Comparison of ENCODE assay signal across 15 cellular contexts in the genomic region with DNA sequence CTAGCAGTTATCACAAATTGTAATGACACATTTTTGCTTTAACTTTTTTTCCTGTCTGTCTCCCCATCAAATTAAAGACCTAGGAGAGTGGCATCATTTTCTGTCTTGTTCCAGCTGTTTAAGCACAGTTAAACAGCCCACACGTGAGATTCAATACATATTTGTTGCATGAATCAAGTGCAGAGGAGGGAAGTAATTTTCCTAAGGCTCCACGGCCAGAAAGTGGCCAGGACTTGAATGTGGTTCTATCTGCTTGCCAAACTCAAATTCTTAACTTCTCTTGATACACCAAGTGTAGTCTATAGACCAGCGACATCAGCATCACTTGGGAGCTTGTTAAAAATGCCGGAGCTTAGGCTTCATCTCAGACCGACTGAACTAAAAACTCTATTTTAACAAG.
DNase-seq lines count a peak whose midpoint lies in the region; ATAC-seq and TF ChIP-seq lines count a peak whose summit lies in the region.
"Had no signal": no experiment of that assay in that cellular context is flagged by ENCODE, and none has a peak within 500 bp of the region (broad histone marks: within the 10 kb centered on the region; RNA-seq: fewer than 3 reads in every experiment).

No MANE protein-coding gene starts in this region.

- H3K27me3 Mint-ChIP-seq in brain, result peaks cover 21% of the 10 kb centered on the region
- no peaks in the 10 kb centered on the region for H3K27me3 Mint-ChIP-seq in activated CD4-positive, alpha-beta T cell treated with anti-CD3 and anti-CD28 coated beads, Interleukin-2, amount 10 ng/mL, durations not matched to agents 24 days and 14 days
- H3K27me3 Mint-ChIP-seq: activated CD4-positive, alpha-beta memory T cell treated with anti-CD3 and anti-CD28 coated beads, Interleukin-2, amount 10 ng/mL, durations not matched to agents 7 days and 5 days; activated naive CD4-positive, alpha-beta T cell treated with anti-CD3 and anti-CD28 coated beads, Interleukin-2, amount 10 ng/mL, durations not matched to agents 7 days and 5 days had no signal

- peak overlapping the region; percentile 28; the same call in 1 of the 2 replicates for H4K5ac ChIP-seq in IMR-90 (ENCODE audit: low read depth, low read length)

- 73% methylated on average over 2 of the region's 5 CpGs; no CpG with 5 or more reads in 1 of the 2 experiments for WGBS in IMR-90 (ENCODE audit: extremely low coverage in 2 of 2, insufficient read length in 1 of 2), 2 experiments

- H3K4ac ChIP-seq in IMR-90 (ENCODE audit: low read depth, low read length), result peak overlapping the region; percentile 75

- H3K23ac ChIP-seq in IMR-90 (ENCODE audit: low read depth, low read length), result peak overlapping the region; percentile 73

- CTCF ChIA-PET in AG04450 (lab: Charles Lee), result interaction anchor here (1.3 kb wide), 1 partner anchor 35 kb away, joined by 4 read pairs; no protein-coding TSS in a partner anchor
- CTCF ChIA-PET in IMR-90 (lab: Yijun Ruan, JAX), result no interaction called here

- H3K9me3 Mint-ChIP-seq in brain, result no peaks in the 10 kb centered on the region
- peaks cover 3% of the 10 kb centered on the region for H3K9me3 Mint-ChIP-seq in activated CD4-positive, alpha-beta T cell treated with anti-CD3 and anti-CD28 coated beads, Interleukin-2, amount 10 ng/mL, durations not matched to agents 24 days and 14 days
- H3K9me3 Mint-ChIP-seq: activated CD4-positive, alpha-beta memory T cell treated with anti-CD3 and anti-CD28 coated beads, Interleukin-2, amount 10 ng/mL, durations not matched to agents 7 days and 5 days; activated naive CD4-positive, alpha-beta T cell treated with anti-CD3 and anti-CD28 coated beads, Interleukin-2, amount 10 ng/mL, durations not matched to agents 7 days and 5 days; T-helper 1 cell treated with Interleukin-12 subunit alpha and Interleukin-12 subunit beta and Interleukin-4 antibody, amounts not matched to agents 30 μg/mL and 1 μg/mL, for 36 hours had no signal

- H2BK20ac ChIP-seq in IMR-90 (ENCODE audit: low read depth, low read length), result peak overlapping the region; percentile 83

- dilution Hi-C loops in IMR-90 (cut with HindIII; ENCODE audit: low sequenced_read_pairs, unreplicated experiment), result no loop called here

- H3K79me1 ChIP-seq in IMR-90 (ENCODE audit: low read depth in 1 of 2, low read length in 2 of 2), result no peaks in the 10 kb centered on the region

- H3K36me3 ChIP-seq in IMR-90 (ENCODE audit: control insufficient read depth, insufficient read depth, low read length), result no peaks in the 10 kb centered on the region
- H3K36me3 ChIP-seq in effector memory CD4-positive, alpha-beta T cell (ENCODE audit: control insufficient read depth, insufficient read depth, low read length), result no peaks in the 10 kb centered on the region
- H3K36me3 ChIP-seq: BLaER1 had no signal

- no peak for TF ChIP-seq RAD21 in IMR-90 (IDR thresholded peaks at IDR 0.05; ENCODE audit: low read length)

- H3K9me3 ChIP-seq in AG04450 (ENCODE audit: control insufficient read depth, insufficient read depth, low read length), result no peaks in the 10 kb centered on the region
- H3K9me3 ChIP-seq in IMR-90 (ENCODE audit: control insufficient read depth, insufficient read depth, low read length), result no peaks in the 10 kb centered on the region
- H3K9me3 ChIP-seq in effector memory CD4-positive, alpha-beta T cell (ENCODE audit: control insufficient read depth, low read length), result no peaks in the 10 kb centered on the region
- H3K9me3 ChIP-seq: BLaER1 had no signal

- BruUV-seq in IMR-90 (replicated peaks; lab: Mats Ljungman, UMichigan), result no TSS peak

- peak overlapping the region; percentile 21 to 42 (median 32) for H3K27ac Mint-ChIP-seq in brain
- no peak overlapping the region for H3K27ac Mint-ChIP-seq in activated CD4-positive, alpha-beta T cell treated with anti-CD3 and anti-CD28 coated beads, Interleukin-2, amount 10 ng/mL, durations not matched to agents 24 days and 14 days
- H3K27ac Mint-ChIP-seq: activated CD4-positive, alpha-beta memory T cell treated with anti-CD3 and anti-CD28 coated beads, Interleukin-2, amount 10 ng/mL, durations not matched to agents 7 days and 5 days; activated naive CD4-positive, alpha-beta T cell treated with anti-CD3 and anti-CD28 coated beads, Interleukin-2, amount 10 ng/mL, durations not matched to agents 7 days and 5 days; T-helper 1 cell treated with Interleukin-12 subunit alpha and Interleukin-12 subunit beta and Interleukin-4 antibody, amounts not matched to agents 30 μg/mL and 1 μg/mL, for 36 hours had no signal

- peaks cover 23% of the 10 kb centered on the region for H3K9me1 ChIP-seq in IMR-90 (ENCODE audit: insufficient read depth, low read length)

- POLR2A ChIA-PET in AG04450 (lab: Yijun Ruan, JAX), result interaction anchor here (1.2 kb wide), 1 partner anchor 44 kb away, joined by 3 read pairs; no protein-coding TSS in a partner anchor
- POLR2A ChIA-PET in IMR-90 (lab: Charles Lee; ENCODE audit: unreplicated experiment), result no interaction called here

- H2AFZ ChIP-seq in IMR-90 (replicated peaks; ENCODE audit: low read length, poor library complexity), result no peak overlapping the region

- H4K20me1 ChIP-seq in IMR-90 (ENCODE audit: insufficient read depth, low read length), result no peaks in the 10 kb centered on the region
- H4K20me1 ChIP-seq: BLaER1 had no signal

- peak overlapping the region; percentile 74; the same call in 1 of the 2 replicates for H3K14ac ChIP-seq in IMR-90 (replicated peaks; ENCODE audit: low read depth, low read length)

- intact Hi-C loops in IMR-90 (cut with micrococcal nuclease), result loop anchor here (10.0 kb wide), 2 partner anchors 140 to 350 kb away; no protein-coding TSS in a partner anchor
- intact Hi-C loops in activated CD4-positive, alpha-beta T cell treated with anti-CD3 and anti-CD28 coated beads, Interleukin-2, amount 10 ng/mL, durations not matched to agents 24 days and 14 days (cut with micrococcal nuclease), result loop anchor here (10.0 kb wide), 1 partner anchor 280 kb away; no protein-coding TSS in a partner anchor

- H3K4me1 ChIP-seq in IMR-90 (ENCODE audit: control insufficient read depth, insufficient read depth, low read length), result peaks cover 15% of the 10 kb centered on the region
- H3K4me1 ChIP-seq in effector memory CD4-positive, alpha-beta T cell (ENCODE audit: control insufficient read depth, insufficient read depth, low read length, poor library complexity, severe bottlenecking), result peaks cover 21% of the 10 kb centered on the region

- peak overlapping the region; percentile 49 to 81; a peak in 3 of 4 replicates for H4K8ac ChIP-seq in IMR-90 (ENCODE audit: low read depth in 2 of 2, low read length in 2 of 2)

- in situ Hi-C loops in IMR-90 (cut with MboI; ENCODE audit: low sequenced_read_pairs), result no loop called here

- H2BK15ac ChIP-seq in IMR-90 (ENCODE audit: low read depth, low read length), result 0 out of 3 replicates have a peak overlapping the region, but pooled peaks have one; percentile 86

- TF ChIP-seq CTCF in AG04450 (IDR thresholded peaks at IDR 0.05; ENCODE audit: low read depth, low read length) (no peak), IMR-90 (conservative IDR thresholded peaks at IDR 0.05; ENCODE audit: low read depth, low read length) (no peak), brain (conservative IDR thresholded peaks at IDR 0.05) (no peak)

- H3K18ac ChIP-seq in IMR-90 (ENCODE audit: low read depth, low read length), result peak overlapping the region; percentile 36; the same call in 1 of the 2 replicates

- H2AK9ac ChIP-seq in IMR-90 (replicated peaks; ENCODE audit: low read depth, low read length, poor library complexity), result no peak overlapping the region

- H3K36me3 Mint-ChIP-seq in brain, result no peaks in the 10 kb centered on the region
- peaks cover 25% of the 10 kb centered on the region for H3K36me3 Mint-ChIP-seq in activated CD4-positive, alpha-beta T cell treated with anti-CD3 and anti-CD28 coated beads, Interleukin-2, amount 10 ng/mL, durations not matched to agents 24 days and 14 days (ENCODE audit: low read depth)

- H3K4me1 Mint-ChIP-seq in brain, result peaks cover 51% of the 10 kb centered on the region
- H3K4me1 Mint-ChIP-seq in activated CD4-positive, alpha-beta T cell treated with anti-CD3 and anti-CD28 coated beads, Interleukin-2, amount 10 ng/mL, durations not matched to agents 24 days and 14 days, result peaks cover 53% of the 10 kb centered on the region

- H3K4me3 ChIP-seq in AG04450 (ENCODE audit: low read depth, low read length) (no peak overlapping the region), IMR-90 (ENCODE audit: insufficient read depth, low read depth, low read length) (no peak overlapping the region)
- no peak overlapping the region for H3K4me3 ChIP-seq in effector memory CD4-positive, alpha-beta T cell (ENCODE audit: insufficient read depth, low read depth, low read length, poor library complexity, severe bottlenecking)
- H3K4me3 ChIP-seq: BLaER1, dorsolateral prefrontal cortex had no signal

- H3K27me3 ChIP-seq in AG04450 (ENCODE audit: control insufficient read depth, insufficient read depth, low read length) (no peaks in the 10 kb centered on the region), IMR-90 (ENCODE audit: control insufficient read depth, insufficient read depth, low read length) (no peaks in the 10 kb centered on the region)
- no peaks in the 10 kb centered on the region for H3K27me3 ChIP-seq in effector memory CD4-positive, alpha-beta T cell (replicated peaks; ENCODE audit: control insufficient read depth, insufficient read depth, low read length, poor library complexity, severe bottlenecking)
- H3K27me3 ChIP-seq: BLaER1, dorsolateral prefrontal cortex had no signal

- peak overlapping the region; percentile 96 for H2BK120ac ChIP-seq in IMR-90 (ENCODE audit: low read depth, low read length)

- H3K4me3 Mint-ChIP-seq in brain, result peak overlapping the region in 1 of 5 experiments; percentile 52
- H3K4me3 Mint-ChIP-seq in activated CD4-positive, alpha-beta T cell treated with anti-CD3 and anti-CD28 coated beads, Interleukin-2, amount 10 ng/mL, durations not matched to agents 24 days and 14 days, result no peak overlapping the region
- H3K4me3 Mint-ChIP-seq: activated CD4-positive, alpha-beta memory T cell treated with anti-CD3 and anti-CD28 coated beads, Interleukin-2, amount 10 ng/mL, durations not matched to agents 7 days and 5 days; activated naive CD4-positive, alpha-beta T cell treated with anti-CD3 and anti-CD28 coated beads, Interleukin-2, amount 10 ng/mL, durations not matched to agents 7 days and 5 days; T-helper 1 cell treated with Interleukin-12 subunit alpha and Interleukin-12 subunit beta and Interleukin-4 antibody, amounts not matched to agents 30 μg/mL and 1 μg/mL, for 36 hours had no signal

- peak overlapping the region; percentile 0; the same call in 1 of the 2 replicates for H3K56ac ChIP-seq in IMR-90 (ENCODE audit: extremely low read depth, insufficient read depth, low read length)

- peak overlapping the region; percentile 73 for H3K27ac ChIP-seq in AG04450 (ENCODE audit: low read depth, low read length)
- peak overlapping the region; percentile 8; the same call in 1 of the 2 replicates for H3K27ac ChIP-seq in IMR-90 (ENCODE audit: insufficient read depth, low read length)
- H3K27ac ChIP-seq in effector memory CD4-positive, alpha-beta T cell (ENCODE audit: insufficient read depth, low read length, poor library complexity, severe bottlenecking), result no peak overlapping the region
- H3K27ac ChIP-seq: BLaER1, dorsolateral prefrontal cortex had no signal

- no peak overlapping the region for H3K9ac ChIP-seq in IMR-90 (ENCODE audit: low read depth, low read length)
- H3K9ac ChIP-seq: BLaER1 had no signal

- DNase-seq in AG04450 (ENCODE audit: low read depth, low spot score) (peak; percentile 57), IMR-90 (peak; percentile 90), kidney tubule cell (ENCODE audit: low spot score) (peak; percentile 69), MV-4-11 (lab: John Stamatoyannopoulos, UW) (no peak), NAMALWA (ENCODE audit: low spot score) (no peak)
- DNase-seq in effector memory CD4-positive, alpha-beta T cell, result no peak
- no peak for DNase-seq in activated CD4-positive, alpha-beta T cell treated with anti-CD3 and anti-CD28 coated beads, Interleukin-2, amount 10 ng/mL, durations not matched to agents 24 days and 14 days
- DNase-seq: activated CD4-positive, alpha-beta memory T cell treated with anti-CD3 and anti-CD28 coated beads, Interleukin-2, amount 10 ng/mL, durations not matched to agents 7 days and 5 days; activated naive CD4-positive, alpha-beta T cell treated with anti-CD3 and anti-CD28 coated beads, Interleukin-2, amount 10 ng/mL, durations not matched to agents 7 days and 5 days; DND-41; dorsolateral prefrontal cortex; NCI-H2107 had no signal

- TF ChIP-seq POLR2A in IMR-90 (IDR thresholded peaks at IDR 0.05; ENCODE audit: low read depth, low read length), result no peak

- peak overlapping the region; percentile 64 for H2BK5ac ChIP-seq in IMR-90 (ENCODE audit: low read depth, low read length, poor library complexity, severe bottlenecking)

- 0 out of 2 replicates have a peak overlapping the region, but pooled peaks have one; percentile 59 for H2AK5ac ChIP-seq in IMR-90 (ENCODE audit: low read depth, low read length)

- no peak overlapping the region; the same call in 1 of the 2 replicates for H3K4me2 ChIP-seq in IMR-90 (ENCODE audit: low read depth, low read length)
- H3K4me2 ChIP-seq: BLaER1 had no signal

- peak overlapping the region; percentile 78 for H4K91ac ChIP-seq in IMR-90 (ENCODE audit: insufficient read depth, low read depth, low read length)

- ATAC-seq in IMR-90 (ENCODE audit: low read depth), result peak; percentile 62

Comparison
In these comparisons a context has a peak if more than half of its experiments do, and no peak if none do; other contexts are left out.
1. DNase-seq: peak in AG04450 (single experiment), IMR-90 (single experiment) and kidney tubule cell (single experiment); none in effector memory CD4-positive, alpha-beta T cell (0 of 3), activated CD4-positive, alpha-beta T cell treated with anti-CD3 and anti-CD28 coated beads, Interleukin-2, amount 10 ng/mL, durations not matched to agents 24 days and 14 days (single experiment), MV-4-11 (single experiment) and NAMALWA (single experiment).